1 cellular context compared by ENCODE assay signal in the genomic region with DNA sequence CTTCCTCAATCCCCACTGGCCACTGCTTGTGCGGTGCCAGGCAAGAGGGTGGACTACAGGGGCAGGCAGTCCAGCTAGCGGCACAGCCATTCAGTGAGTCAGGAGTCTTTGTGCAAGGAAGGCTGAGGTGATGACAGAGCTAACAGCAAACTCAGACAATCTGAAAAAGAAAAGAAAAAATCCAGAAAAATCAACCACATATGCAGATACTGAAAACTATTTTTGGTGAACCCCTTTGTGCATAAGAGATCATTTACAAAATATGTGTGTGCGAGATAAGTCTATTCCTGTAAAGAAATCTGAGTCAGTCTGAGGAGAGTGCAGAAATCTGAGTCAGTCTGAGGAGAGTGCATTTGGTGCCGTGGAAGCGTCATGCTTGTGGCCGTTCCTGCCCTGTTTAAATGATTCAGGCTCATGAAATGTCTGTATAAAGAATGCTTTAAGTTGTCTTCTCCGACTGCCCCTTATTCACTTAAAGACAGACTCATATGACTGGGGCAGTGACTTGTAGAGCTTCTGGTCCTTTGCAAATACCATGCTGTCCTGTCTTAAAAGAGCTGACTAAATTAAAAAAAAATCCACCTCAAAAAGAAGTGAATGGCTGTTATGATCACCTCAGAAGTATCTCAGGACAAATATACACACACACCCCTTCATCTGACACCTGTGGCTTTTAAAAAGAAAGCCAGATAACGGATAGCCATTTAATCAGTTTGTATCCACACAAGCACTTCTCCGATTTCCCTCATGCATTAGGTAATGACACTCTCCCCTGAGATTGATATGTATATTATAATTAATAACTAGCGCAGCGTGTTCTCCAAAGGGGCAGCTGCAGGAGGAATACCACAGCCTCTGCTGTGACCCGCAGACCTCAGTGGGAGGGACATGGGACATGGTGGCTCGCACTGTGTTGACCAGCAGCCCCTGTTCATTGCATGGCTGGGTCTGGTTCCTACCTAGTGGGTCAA.
TF ChIP-seq lines count a peak whose summit lies in the region.

No MANE protein-coding gene starts in this region.

TF ChIP-seq in HEK293, 187 proteins besides CTCF, POLR2A, EP300 and RAD21 (continued from another document):
- TF ChIP-seq, protein P1, sequence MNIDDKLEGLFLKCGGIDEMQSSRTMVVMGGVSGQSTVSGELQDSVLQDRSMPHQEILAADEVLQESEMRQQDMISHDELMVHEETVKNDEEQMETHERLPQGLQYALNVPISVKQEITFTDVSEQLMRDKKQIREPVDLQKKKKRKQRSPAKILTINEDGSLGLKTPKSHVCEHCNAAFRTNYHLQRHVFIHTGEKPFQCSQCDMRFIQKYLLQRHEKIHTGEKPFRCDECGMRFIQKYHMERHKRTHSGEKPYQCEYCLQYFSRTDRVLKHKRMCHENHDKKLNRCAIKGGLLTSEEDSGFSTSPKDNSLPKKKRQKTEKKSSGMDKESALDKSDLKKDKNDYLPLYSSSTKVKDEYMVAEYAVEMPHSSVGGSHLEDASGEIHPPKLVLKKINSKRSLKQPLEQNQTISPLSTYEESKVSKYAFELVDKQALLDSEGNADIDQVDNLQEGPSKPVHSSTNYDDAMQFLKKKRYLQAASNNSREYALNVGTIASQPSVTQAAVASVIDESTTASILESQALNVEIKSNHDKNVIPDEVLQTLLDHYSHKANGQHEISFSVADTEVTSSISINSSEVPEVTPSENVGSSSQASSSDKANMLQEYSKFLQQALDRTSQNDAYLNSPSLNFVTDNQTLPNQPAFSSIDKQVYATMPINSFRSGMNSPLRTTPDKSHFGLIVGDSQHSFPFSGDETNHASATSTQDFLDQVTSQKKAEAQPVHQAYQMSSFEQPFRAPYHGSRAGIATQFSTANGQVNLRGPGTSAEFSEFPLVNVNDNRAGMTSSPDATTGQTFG (tag by site-specific recombination; IDR thresholded peaks at IDR 0.05; ENCODE audit: borderline replicate concordance): no peak
- TF ChIP-seq MEIS1 (CRISPR knock-in tag; IDR thresholded peaks at IDR 0.05; ENCODE audit: borderline replicate concordance) (no peak), ZSCAN16 (tag by site-specific recombination; IDR thresholded peaks at IDR 0.05) (no peak), ZNF664 (tag by site-specific recombination; IDR thresholded peaks at IDR 0.05) (0 out of 2 replicates have a peak, but pooled peaks have one; percentile 45)
TF ChIP-seq in HEK293: peak in this region for 41.
